23 cellular contexts compared by ENCODE assay signal in genomic region chr6:159939591-159940016, GRCh38. TPM values are rescaled to one million over a fixed set of nuclear protein-coding genes. Genes with fewer than 3 reads are reported as not detected.
DNase-seq lines count a peak whose midpoint lies in the region; ATAC-seq and TF ChIP-seq lines count a peak whose summit lies in the region.
"Had no signal": no experiment of that assay in that cellular context is flagged by ENCODE, and none has a peak within 500 bp of the region (broad histone marks: within the 10 kb centered on the region; RNA-seq: fewer than 3 reads in every experiment).

No MANE protein-coding gene starts in this region.

- H3K4me3 ChIP-seq in heart right ventricle (no peak overlapping the region), aorta (ENCODE audit: low read length in 2 of 2) (no peak overlapping the region), MM.1S (ENCODE audit: low read length) (no peak overlapping the region)

- no peak overlapping the region for H2AFZ ChIP-seq in MM.1S (ENCODE audit: low read length)

- peak overlapping the region in 5 of 10 donors; percentile 22 to 49 (median 42) for H3K27ac ChIP-seq in heart right ventricle
- H3K27ac ChIP-seq in aorta (ENCODE audit: low read depth in 1 of 2, low read length in 2 of 2) = peak overlapping the region in 1 of 2 donors; percentile 16
- no peak overlapping the region for H3K27ac ChIP-seq in MM.1S (ENCODE audit: low read length)

- no peak for DNase-seq in Right ventricle myocardium inferior (ENCODE audit: missing footprints)
- no peak for DNase-seq in cardiac septum (ENCODE audit: low spot score)
- DNase-seq in heart right ventricle = peak; percentile 50 to 71
- peak; percentile 42 for DNase-seq in mucosa of gallbladder (ENCODE audit: low spot score)
- DNase-seq in aorta = peak in 1 of 2 donors; percentile 64
- no peak for DNase-seq in MM.1S
- no peak for DNase-seq in NK-92 treated with Interleukin-12 subunit alpha and Interleukin-12 subunit beta, amount 100 ng/mL, for 24 hours (lab: John Stamatoyannopoulos, UW)
- DNase-seq: 8988T; Calu3; CD4-positive, alpha-beta memory T cell; DMS53; H7; IMR-90; Kasumi-1; NCI-H1105 treated with DMSO at 0.1 percent for 48 hours; NCI-H1694 treated with DMSO at 0.1 percent for 48 hours; NCI-H2171; NCI-H82 had no signal

- no peaks in the 10 kb centered on the region for H4K20me1 ChIP-seq in MM.1S (ENCODE audit: insufficient read depth, low read length)

- no peaks in the 10 kb centered on the region for H3K36me3 ChIP-seq in heart right ventricle
- H3K36me3 ChIP-seq in aorta (ENCODE audit: control insufficient read depth in 1 of 2, insufficient read depth in 2 of 2, low read length in 1 of 2) = no peaks in the 10 kb centered on the region
- H3K36me3 ChIP-seq in MM.1S (replicated peaks; ENCODE audit: insufficient read depth, low read length) = no peaks in the 10 kb centered on the region

- WGBS in heart right ventricle, 2 donors = 57 to 69% methylated on average over 6 of the region's 6 CpGs
- 10 to 17% methylated on average over 6 of the region's 6 CpGs for WGBS in aorta, 2 donors

- H3K9ac ChIP-seq in MM.1S (ENCODE audit: low read length) = no peak overlapping the region

- H3K9me3 ChIP-seq in heart right ventricle = peaks cover 0 to 23% (median 8%) of the 10 kb centered on the region in 11 donors
- no peaks in the 10 kb centered on the region for H3K9me3 ChIP-seq in aorta (ENCODE audit: control insufficient read depth, low read length)
- H3K9me3 ChIP-seq in MM.1S (replicated peaks; ENCODE audit: insufficient read depth, low read length) = no peaks in the 10 kb centered on the region

- no peak for TF ChIP-seq CTCF in heart right ventricle (IDR thresholded peaks at IDR 0.05)
- no peak for TF ChIP-seq CTCF in MM.1S (IDR thresholded peaks at IDR 0.05; ENCODE audit: low read length)

- ATAC-seq in Right ventricle myocardium inferior = peak; percentile 76
- ATAC-seq in heart right ventricle = peak; percentile 72 to 90 (median 81)
- peak; percentile 74 for ATAC-seq in aorta (ENCODE audit: low FRiP score)
- no peak for ATAC-seq in HG02840 (IDR thresholded peaks at IDR 0.05; ENCODE audit: low FRiP score, unreplicated experiment)
- ATAC-seq: Panc1 had no signal

- H3K4me2 ChIP-seq in MM.1S (ENCODE audit: low read depth, low read length) = no peak overlapping the region

- no peaks in the 10 kb centered on the region for H3F3A ChIP-seq in MM.1S (ENCODE audit: insufficient read depth, low read length)

- intact Hi-C loops in Right ventricle myocardium inferior (cut with DNase I) = loop anchor here (10.0 kb wide), 1 partner anchor 245 kb away; the partner anchor contains the start of gene SOD2
- intact Hi-C loops in cardiac septum (cut with DNase I) = loop anchor here (2.0 kb wide), 1 partner anchor 77 kb away; no protein-coding TSS in a partner anchor
- intact Hi-C loops in heart right ventricle (cut with DNase I) = loop anchor here in 7 of 10 donors (2.0 to 10.0 kb wide), 4 partner anchors 72 to 245 kb away; partner anchors contain the start of gene SOD2 (in 1 of the 7)
- intact Hi-C loops in aorta (cut with DNase I) = loop anchor here (5.0 to 10.0 kb wide), 2 partner anchors 245 to 247 kb away; partner anchors contain the start of gene SOD2 (in 2 of the 2)

- no peaks in the 10 kb centered on the region for H3K9me2 ChIP-seq in MM.1S (replicated peaks; ENCODE audit: insufficient read depth, low read length)

- no peaks in the 10 kb centered on the region for H3K27me3 ChIP-seq in heart right ventricle
- H3K27me3 ChIP-seq in aorta (ENCODE audit: control insufficient read depth in 1 of 2, insufficient read depth in 2 of 2, low read length in 1 of 2) = no peaks in the 10 kb centered on the region
- H3K27me3 ChIP-seq in MM.1S (replicated peaks; ENCODE audit: insufficient read depth, low read length) = no peaks in the 10 kb centered on the region

- no peaks in the 10 kb centered on the region for H3K79me2 ChIP-seq in MM.1S (ENCODE audit: low read length)

- H3K4me1 ChIP-seq in heart right ventricle (peaks cover 0 to 32% (median 16%) of the 10 kb centered on the region in 9 donors), aorta (ENCODE audit: control insufficient read depth in 1 of 2, insufficient read depth in 2 of 2, low read length in 2 of 2) (peaks cover 2 to 8% of the 10 kb centered on the region in 2 donors), MM.1S (ENCODE audit: low read length) (no peaks in the 10 kb centered on the region)

RNA-seq across cellular contexts. Expression of gene IGF2R, which starts 29.3 kb away (rescaled TPM):
- 63.1 TPM for total RNA-seq in Right ventricle myocardium inferior
- 54.6 TPM for total RNA-seq in cardiac septum
- total RNA-seq in heart right ventricle = 10 to 100 TPM; 61.7 to 95.6 (median 72.2) TPM
- polyA plus RNA-seq in heart right ventricle = 10 to 100 TPM; 13.7 to 21.1 TPM
- total RNA-seq in mucosa of gallbladder = 98.5 TPM
- total RNA-seq in aorta = 10 to 100 TPM; 76.8 to 82.0 TPM
- polyA plus RNA-seq in aorta = 10 to 100 TPM in 1 of 2 donors, 1 to 10 TPM in 1; 5.8 to 32.4 TPM

RNA-seq across cellular contexts. Expression of gene MAS1, which starts 48.8 kb away (rescaled TPM):
- not detected for total RNA-seq in Right ventricle myocardium inferior
- 0.03 TPM for total RNA-seq in cardiac septum
- total RNA-seq in heart right ventricle = under 1 TPM in 5 of 10 donors, not detected in 5; 0.02 to 0.04 (median 0.02) TPM
- not detected for polyA plus RNA-seq in heart right ventricle
- not detected for total RNA-seq in mucosa of gallbladder
- under 1 TPM in 1 of 2 donors, not detected in 1; 0.12 TPM for total RNA-seq in aorta
- polyA plus RNA-seq in aorta = not detected
- total RNA-seq: Calu3; CD4-positive, alpha-beta memory T cell; H7; HT-29; IMR-90; NCI-H460 had no signal
- polyA plus RNA-seq: BJ; CD4-positive, alpha-beta memory T cell had no signal

Comparison
In these comparisons a context has a peak if more than half of its experiments do, and no peak if none do; other contexts are left out.
1. DNase-seq: peak in heart right ventricle (2 of 2) and mucosa of gallbladder (single experiment); none in Right ventricle myocardium inferior (single experiment), cardiac septum (single experiment), MM.1S (single experiment) and NK-92 treated with Interleukin-12 subunit alpha and Interleukin-12 subunit beta, amount 100 ng/mL, for 24 hours (single experiment).